ENCODE assay signal across 14 cellular contexts in the genomic region with DNA sequence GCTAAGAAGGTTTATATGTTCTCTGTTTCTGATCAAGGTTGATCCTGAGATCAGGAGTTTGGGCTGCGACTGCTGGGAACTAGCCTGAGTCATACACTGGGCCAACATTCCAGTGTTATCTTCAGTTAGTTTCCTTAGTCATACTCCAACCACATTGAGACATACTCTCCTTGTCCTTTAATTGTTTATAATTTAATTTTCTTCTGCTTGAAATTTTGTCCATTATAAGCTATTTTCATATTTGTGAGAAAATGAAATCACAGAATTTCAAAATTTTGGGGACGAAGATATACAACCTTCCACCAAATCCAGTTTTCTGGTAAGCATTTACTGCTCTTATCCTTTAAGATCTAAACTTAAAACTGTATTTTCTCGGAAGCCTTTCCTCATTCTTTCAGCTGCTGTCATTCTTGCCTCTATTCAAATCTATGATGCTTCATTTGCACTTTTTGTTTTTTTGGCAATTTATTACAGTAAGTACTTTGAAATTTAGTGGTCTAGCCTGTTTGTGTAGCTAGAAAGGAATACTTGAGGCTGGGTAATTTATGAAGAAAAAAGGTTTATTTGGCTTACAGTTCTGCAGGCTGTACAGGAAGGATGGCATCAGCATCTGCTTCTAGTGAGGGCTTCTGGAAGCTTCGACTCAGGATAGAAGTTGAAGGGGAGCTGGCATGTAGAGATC.
DNase-seq lines count a peak whose midpoint lies in the region; ATAC-seq, FAIRE-seq and TF ChIP-seq lines count a peak whose summit lies in the region.
"Had no signal": no experiment of that assay in that cellular context is flagged by ENCODE, and none has a peak within 500 bp of the region (broad histone marks: within the 10 kb centered on the region; RNA-seq: fewer than 3 reads in every experiment).

No MANE protein-coding gene starts in this region.

- DNase-seq in ELF-1 (ENCODE audit: low read depth, low spot score): peak; percentile 33
- peak; percentile 84 for DNase-seq in RCC 7860 (ENCODE audit: low spot score)
- peak; percentile 81 for DNase-seq in epithelial cell of esophagus (ENCODE audit: low read depth)
- peak; percentile 71 for DNase-seq in retinal pigment epithelial cell (ENCODE audit: low read depth)
- no peak for DNase-seq in activated naive CD4-positive, alpha-beta T cell treated with anti-CD3 and anti-CD28 coated beads, Interleukin-2, amount 50 U/mL, for 16 hours
- DNase-seq in hypothalamus (lab: John Stamatoyannopoulos, UW): no peak
- DNase-seq: activated T-cell treated with anti-CD3 and anti-CD28 coated beads, Interleukin-2, amount 50 U/mL, for 1 hour; DMS53; NCI-H1105 treated with DMSO at 0.1 percent for 48 hours had no signal

- H3K4me3 ChIP-seq in epithelial cell of esophagus (ENCODE audit: low read length) (no peak overlapping the region), retinal pigment epithelial cell (ENCODE audit: low read length) (no peak overlapping the region)
- H3K4me3 ChIP-seq: GM23338 had no signal

- no peak for ATAC-seq in GM18498 (IDR thresholded peaks at IDR 0.05; ENCODE audit: unreplicated experiment)
- no peak for ATAC-seq in GM21529 (IDR thresholded peaks at IDR 0.05; ENCODE audit: unreplicated experiment)
- ATAC-seq: GM23338 had no signal

- TF ChIP-seq CTCF in epithelial cell of esophagus (IDR thresholded peaks at IDR 0.05; ENCODE audit: insufficient read depth, low read depth, low read length, missing control alignments): no peak
- no peak for TF ChIP-seq CTCF in retinal pigment epithelial cell (conservative IDR thresholded peaks at IDR 0.05; ENCODE audit: low read depth, low read length)

- FAIRE-seq in RCC 7860 (lab: Jason Lieb, UNC): peak; percentile 98
- FAIRE-seq: colon, TTC549 had no signal

Comparison
In these comparisons a context has a peak if more than half of its experiments do, and no peak if none do; other contexts are left out.
1. DNase-seq: peak in ELF-1 (single experiment), RCC 7860 (single experiment), epithelial cell of esophagus (single experiment) and retinal pigment epithelial cell (single experiment); none in activated naive CD4-positive, alpha-beta T cell treated with anti-CD3 and anti-CD28 coated beads, Interleukin-2, amount 50 U/mL, for 16 hours (single experiment) and hypothalamus (0 of 51).